Comparison of ENCODE assay signal across 22 cellular contexts in the genomic region with DNA sequence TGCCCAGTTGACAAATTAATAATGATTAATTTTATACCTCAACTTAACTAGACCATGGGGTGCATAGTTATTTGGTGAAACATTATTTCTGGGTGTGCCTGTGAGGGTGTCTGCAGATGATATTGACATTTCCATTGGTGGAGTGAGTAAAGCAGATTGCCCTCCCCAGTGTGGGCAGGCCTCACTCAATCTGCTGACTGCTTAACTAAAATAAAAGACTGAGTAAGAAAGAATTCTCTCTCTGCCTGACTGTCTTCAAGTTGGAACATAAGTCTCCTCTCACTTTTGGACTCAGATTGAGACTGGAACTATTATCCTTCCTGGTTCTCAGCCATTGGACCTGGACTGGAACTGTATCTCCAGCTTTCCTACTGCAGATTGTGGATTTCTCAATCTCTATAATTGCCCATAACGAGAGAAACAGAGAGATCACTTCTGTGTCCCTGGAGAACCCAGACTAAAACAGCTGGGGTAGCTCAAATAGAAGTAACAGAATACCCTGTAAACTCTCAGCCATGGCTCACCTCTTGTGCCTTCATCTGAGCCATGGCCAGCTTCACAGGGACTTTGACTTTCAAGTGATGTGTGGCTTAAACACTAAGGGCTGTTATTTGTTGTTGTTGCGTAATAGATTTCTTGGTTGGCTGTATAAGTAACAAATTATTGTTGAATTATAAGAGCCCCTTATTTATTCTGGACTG.
"Had no signal": no experiment of that assay in that cellular context is flagged by ENCODE, and none has a peak within 500 bp of the region (broad histone marks: within the 10 kb centered on the region; RNA-seq: fewer than 3 reads in every experiment).

No MANE protein-coding gene starts in this region.

- H3K4me3 ChIP-seq: cardiac muscle cell, hepatocyte, testis, vagina had no signal

- H3K9me3 ChIP-seq: testis, vagina had no signal

- H3K27ac ChIP-seq: cardiac muscle cell, hepatocyte, parathyroid adenoma, testis, vagina, VCaP had no signal

- ATAC-seq: activated CD8-positive, alpha-beta memory T cell treated with anti-CD3 and anti-CD28 coated beads, Interleukin-2, amount 10 ng/mL, durations not matched to agents 7 days and 5 days; activated CD8-positive, alpha-beta T cell treated with anti-CD3 and anti-CD28 coated beads for 36 hours had no signal

- H3K27me3 ChIP-seq: cardiac muscle cell, hepatocyte, vagina had no signal

- DNase-seq: activated CD4-positive, alpha-beta T cell treated with anti-CD3 and anti-CD28 coated beads, Interleukin-2, amount 10 ng/mL, durations not matched to agents 7 days and 5 days; activated CD4-positive, CD25-positive, alpha-beta regulatory T cell treated with anti-CD3 and anti-CD28 coated beads, Interleukin-2, amount 50 U/mL, for 72 hours; activated CD8-positive, alpha-beta memory T cell treated with anti-CD3 and anti-CD28 coated beads, Interleukin-2, amount 10 ng/mL, durations not matched to agents 7 days and 5 days; activated CD8-positive, alpha-beta T cell treated with anti-CD3 and anti-CD28 coated beads for 36 hours; activated effector memory CD4-positive, alpha-beta T cell treated with anti-CD3 and anti-CD28 coated beads, Interleukin-2, amount 50 U/mL, for 16 hours; activated naive CD4-positive, alpha-beta T cell treated with anti-CD3 and anti-CD28 coated beads, Interleukin-2, amount 10 ng/mL, durations not matched to agents 7 days and 5 days; activated T-cell treated with anti-CD3 and anti-CD28 coated beads for 4 hours; amygdala; erythroblast; foreskin fibroblast; glutamatergic neuron; immature natural killer cell; mesenchymal stem cell; stimulated activated CD4-positive, alpha-beta T cell treated with anti-CD3 and anti-CD28 coated beads, Interleukin-2, amount 100 ng/mL, for 48 hours; stimulated activated naive CD4-positive, alpha-beta T cell; testis; trophoblast cell had no signal

- H3K36me3 ChIP-seq: cardiac muscle cell, vagina had no signal

- H3K4me1 ChIP-seq: testis, vagina had no signal
